36 cellular contexts compared by ENCODE assay signal in genomic region chr1:10928654-10929053, GRCh38.
"Had no signal": no experiment of that assay in that cellular context is flagged by ENCODE, and none has a peak within 500 bp of the region (broad histone marks: within the 10 kb centered on the region; RNA-seq: fewer than 3 reads in every experiment).

No MANE protein-coding gene starts in this region.

- H3K4me1 ChIP-seq: esophagus muscularis mucosa, foreskin keratinocyte, gastrocnemius medialis, heart right ventricle had no signal

- H3K4me3 ChIP-seq: esophagus muscularis mucosa, gastrocnemius medialis, heart right ventricle, hepatocyte had no signal

- FAIRE-seq: astrocyte, bronchial epithelial cell, colon had no signal

- H3K27ac ChIP-seq: brain microvascular endothelial cell, esophagus muscularis mucosa, foreskin keratinocyte, gastrocnemius medialis, heart right ventricle, hepatocyte, WERI-Rb-1 had no signal

- H3K4me3 Mint-ChIP-seq: activated CD4-positive, alpha-beta memory T cell treated with anti-CD3 and anti-CD28 coated beads for 36 hours; activated CD4-positive, alpha-beta T cell treated with anti-CD3 and anti-CD28 coated beads for 36 hours; activated CD4-positive, alpha-beta T cell treated with anti-CD3 and anti-CD28 coated beads, Interleukin-2, amount 10 ng/mL, durations not matched to agents 24 days and 14 days; activated CD8-positive, alpha-beta memory T cell treated with anti-CD3 and anti-CD28 coated beads, Interleukin-2, amount 10 ng/mL, durations not matched to agents 7 days and 5 days; activated CD8-positive, alpha-beta T cell treated with anti-CD3 and anti-CD28 coated beads, Interleukin-2, amount 10 ng/mL, durations not matched to agents 7 days and 5 days; activated naive CD8-positive, alpha-beta T cell; activated T-helper 1 cell treated with anti-CD3 and anti-CD28 coated beads, Interleukin-12 subunit alpha, Interleukin-12 subunit beta, Interleukin-2, Interleukin-4 antibody, amounts not matched to agents 30 ng/mL and 10 ng/mL and 1 ng/mL, durations not matched to agents 14 hours and 24 hours and 36 hours; central memory CD8-positive, alpha-beta T cell; effector memory CD8-positive, alpha-beta T cell; T-helper 17 cell; T-helper 2 cell treated with Interferon-gamma antibody and Interleukin-4, amounts not matched to agents 5 μg/mL and 100 μg/mL, for 36 hours had no signal

- H3K9me3 Mint-ChIP-seq: central memory CD8-positive, alpha-beta T cell; effector memory CD8-positive, alpha-beta T cell had no signal

- DNase-seq: activated CD4-positive, alpha-beta memory T cell treated with anti-CD3 and anti-CD28 coated beads for 36 hours; activated CD4-positive, alpha-beta T cell treated with anti-CD3 and anti-CD28 coated beads for 36 hours; activated CD4-positive, alpha-beta T cell treated with anti-CD3 and anti-CD28 coated beads, Interleukin-2, amount 10 ng/mL, durations not matched to agents 24 days and 14 days; activated CD4-positive, CD25-positive, alpha-beta regulatory T cell; activated CD4-positive, CD25-positive, alpha-beta regulatory T cell treated with anti-CD3 and anti-CD28 coated beads, Interleukin-2, amount 50 U/mL, for 72 hours; activated CD8-positive, alpha-beta memory T cell treated with anti-CD3 and anti-CD28 coated beads, Interleukin-2, amount 10 ng/mL, durations not matched to agents 7 days and 5 days; activated CD8-positive, alpha-beta memory T cell treated with anti-CD3 and anti-CD28 coated beads, Interleukin-2, amount 50 U/mL, for 4 hours; activated CD8-positive, alpha-beta T cell treated with anti-CD3 and anti-CD28 coated beads, Interleukin-2, amount 10 ng/mL, durations not matched to agents 7 days and 5 days; activated effector memory CD4-positive, alpha-beta T cell treated with anti-CD3 and anti-CD28 coated beads, Interleukin-2, amount 50 U/mL, for 16 hours; activated naive CD4-positive, alpha-beta T cell treated with anti-CD3 and anti-CD28 coated beads, Interleukin-2, amount 50 U/mL, for 16 hours; activated T-cell treated with anti-CD3 and anti-CD28 coated beads, Interleukin-2, amount 50 U/mL, for 1 hour; activated T-cell treated with anti-CD3 and anti-CD28 coated beads, Interleukin-2, amount 50 U/mL, for 48 hours; amniotic stem cell; anterior cingulate cortex; brain microvascular endothelial cell; cortex of kidney; dermis blood vessel endothelial cell; effector CD4-positive, alpha-beta T cell; effector memory CD8-positive, alpha-beta T cell; erythroblast; foreskin keratinocyte; gastrocnemius medialis; heart right ventricle; T-helper 17 cell; T1000; WERI-Rb-1 had no signal

- ATAC-seq: activated CD4-positive, alpha-beta T cell treated with anti-CD3 and anti-CD28 coated beads for 36 hours; activated CD8-positive, alpha-beta memory T cell treated with anti-CD3 and anti-CD28 coated beads, Interleukin-2, amount 10 ng/mL, durations not matched to agents 7 days and 5 days; activated CD8-positive, alpha-beta T cell treated with anti-CD3 and anti-CD28 coated beads, Interleukin-2, amount 10 ng/mL, durations not matched to agents 7 days and 5 days; effector memory CD8-positive, alpha-beta T cell; foreskin keratinocyte; gastrocnemius medialis; heart right ventricle; T-helper 17 cell had no signal

- H3K4me2 ChIP-seq: hepatocyte had no signal

- H3K9me3 ChIP-seq: gastrocnemius medialis had no signal

- H2AFZ ChIP-seq: hepatocyte had no signal

- H3K27me3 ChIP-seq: brain microvascular endothelial cell, esophagus muscularis mucosa, gastrocnemius medialis, hepatocyte had no signal

- H3K79me2 ChIP-seq: hepatocyte had no signal

- H3K36me3 ChIP-seq: brain microvascular endothelial cell, esophagus muscularis mucosa, gastrocnemius medialis, heart right ventricle, WERI-Rb-1 had no signal

- H3K27ac Mint-ChIP-seq: activated CD4-positive, alpha-beta memory T cell treated with anti-CD3 and anti-CD28 coated beads for 36 hours; activated CD4-positive, alpha-beta T cell treated with anti-CD3 and anti-CD28 coated beads for 36 hours; activated CD4-positive, alpha-beta T cell treated with anti-CD3 and anti-CD28 coated beads, Interleukin-2, amount 10 ng/mL, durations not matched to agents 24 days and 14 days; activated CD8-positive, alpha-beta memory T cell treated with anti-CD3 and anti-CD28 coated beads, Interleukin-2, amount 10 ng/mL, durations not matched to agents 7 days and 5 days; activated CD8-positive, alpha-beta T cell treated with anti-CD3 and anti-CD28 coated beads, Interleukin-2, amount 10 ng/mL, durations not matched to agents 7 days and 5 days; activated naive CD8-positive, alpha-beta T cell; activated T-helper 1 cell treated with anti-CD3 and anti-CD28 coated beads, Interleukin-12 subunit alpha, Interleukin-12 subunit beta, Interleukin-2, Interleukin-4 antibody, amounts not matched to agents 30 ng/mL and 10 ng/mL and 1 ng/mL, durations not matched to agents 14 hours and 24 hours and 36 hours; activated T-helper 2 cell treated with anti-CD3 and anti-CD28 coated beads, Interferon-gamma antibody, Interleukin-2, Interleukin-4, amounts not matched to agents 10 μg/mL and 5 μg/mL and 100 μg/mL, durations not matched to agents 14 hours and 24 hours and 36 hours; effector memory CD8-positive, alpha-beta T cell; T-helper 17 cell; T-helper 2 cell treated with Interferon-gamma antibody and Interleukin-4, amounts not matched to agents 5 μg/mL and 100 μg/mL, for 36 hours had no signal

- H3K36me3 Mint-ChIP-seq: activated CD4-positive, alpha-beta memory T cell treated with anti-CD3 and anti-CD28 coated beads for 36 hours had no signal

- H3K27me3 Mint-ChIP-seq: activated naive CD8-positive, alpha-beta T cell; central memory CD8-positive, alpha-beta T cell had no signal
